ENCODE assay signal across 8 cellular contexts in the genomic region with DNA sequence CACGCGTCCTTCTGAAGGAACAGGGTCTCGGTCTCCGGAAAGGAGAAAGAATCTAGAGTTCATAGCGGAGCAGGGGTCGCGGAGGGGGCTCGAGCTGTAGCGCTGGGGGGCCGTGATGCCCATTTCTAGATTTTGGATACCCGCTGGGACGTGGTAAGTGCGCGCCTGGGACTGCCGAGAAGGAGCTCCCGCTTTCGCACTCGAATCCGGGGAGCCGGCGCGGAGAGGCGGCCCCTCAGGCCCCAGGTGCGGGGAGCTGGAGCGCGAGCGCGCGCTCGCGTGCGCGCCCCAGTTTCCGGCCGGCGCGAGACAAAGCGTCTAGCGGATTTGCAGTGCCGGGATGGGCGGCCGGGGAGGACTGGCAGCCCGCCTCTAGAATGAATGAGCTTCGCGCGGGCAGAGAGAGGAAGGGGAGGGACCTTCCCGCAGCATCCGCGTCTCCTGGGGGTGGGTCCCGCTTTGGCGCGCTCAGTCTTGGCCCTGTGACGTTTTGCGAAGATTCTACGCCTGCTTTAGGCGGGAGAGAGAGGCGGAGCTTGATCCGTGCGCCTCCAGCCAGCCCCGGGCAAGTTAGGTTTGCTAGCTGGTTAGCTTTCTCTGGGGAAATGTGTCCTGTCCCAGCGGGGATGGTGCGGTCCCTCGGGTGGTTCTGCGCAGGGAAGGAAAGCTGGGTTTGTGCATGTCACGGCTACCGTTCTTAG. TPM values are rescaled to one million over a fixed set of nuclear protein-coding genes. Genes with fewer than 3 reads are reported as not detected.
DNase-seq lines count a peak whose midpoint lies in the region; ATAC-seq and TF ChIP-seq lines count a peak whose summit lies in the region.

No MANE protein-coding gene starts in this region.

- POLR2A ChIA-PET in activated naive CD8-positive, alpha-beta T cell treated with anti-CD3 and anti-CD28 coated beads, Interleukin-2, amount 10 ng/mL, durations not matched to agents 7 days and 5 days (lab: Charles Lee) = interaction anchor here (0.6 to 7.1 kb wide), 42 partner anchors 9 to 1305 kb away, joined by 3 to 255 read pairs (median 5); partner anchors contain the start of genes C5orf63, MARCHF3, PHAX and PRRC1

- H3K4me3 Mint-ChIP-seq in activated naive CD8-positive, alpha-beta T cell treated with anti-CD3 and anti-CD28 coated beads, Interleukin-2, amount 10 ng/mL, durations not matched to agents 7 days and 5 days = peak overlapping the region; percentile 96

- H3K9me3 ChIP-seq in parathyroid adenoma (ENCODE audit: control insufficient read depth, low read length) = no peaks in the 10 kb centered on the region
- no peaks in the 10 kb centered on the region for H3K9me3 ChIP-seq in tibial nerve

- intact Hi-C loops in Right ventricle myocardium superior (cut with DNase I) = loop anchor here (5.0 kb wide), 1 partner anchor 101 kb away; no protein-coding TSS in a partner anchor

- peak overlapping the region; percentile 81 for H3K4me2 ChIP-seq in parathyroid adenoma (ENCODE audit: low read length)

- no peak overlapping the region for H3K9ac ChIP-seq in parathyroid adenoma

- H3K27me3 ChIP-seq in parathyroid adenoma (ENCODE audit: control insufficient read depth, insufficient read depth, low read length) (no peaks in the 10 kb centered on the region), tibial nerve (no peaks in the 10 kb centered on the region)

- peak; percentile 86 for DNase-seq in NCI-H1105 (lab: John Stamatoyannopoulos, UW)
- DNase-seq in SKM-1 treated with dmso at 0.1 percent for 144 hours (lab: John Stamatoyannopoulos, UW; ENCODE audit: unreplicated experiment) = peak; percentile 94
- DNase-seq in activated naive CD8-positive, alpha-beta T cell treated with anti-CD3 and anti-CD28 coated beads, Interleukin-2, amount 10 ng/mL, durations not matched to agents 7 days and 5 days = peak; percentile 92
- peak; percentile 92 for DNase-seq in Right ventricle myocardium superior
- peak; percentile 61 to 64 for DNase-seq in tibial nerve (ENCODE audit: low spot score in 2 of 2)

- H3K9me3 Mint-ChIP-seq in activated naive CD8-positive, alpha-beta T cell treated with anti-CD3 and anti-CD28 coated beads, Interleukin-2, amount 10 ng/mL, durations not matched to agents 7 days and 5 days = no peaks in the 10 kb centered on the region

- H3K27me3 Mint-ChIP-seq in activated naive CD8-positive, alpha-beta T cell treated with anti-CD3 and anti-CD28 coated beads, Interleukin-2, amount 10 ng/mL, durations not matched to agents 7 days and 5 days = no peaks in the 10 kb centered on the region

- H3K4me1 ChIP-seq in parathyroid adenoma (no peaks in the 10 kb centered on the region), tibial nerve (peaks cover 0 to 30% (median 5%) of the 10 kb centered on the region in 4 donors)

- H3K27ac ChIP-seq in parathyroid adenoma (peak overlapping the region; percentile 93), tibial nerve (peak overlapping the region; percentile 75 to 94 (median 92))

- peaks cover 21% of the 10 kb centered on the region for H3K36me3 Mint-ChIP-seq in activated naive CD8-positive, alpha-beta T cell treated with anti-CD3 and anti-CD28 coated beads, Interleukin-2, amount 10 ng/mL, durations not matched to agents 7 days and 5 days

- TF ChIP-seq POLR2A in GM10847 (IDR thresholded peaks at IDR 0.05; ENCODE audit: extremely low read depth, insufficient read length) (peak; percentile 80), tibial nerve (IDR thresholded peaks at IDR 0.05) (peak; percentile 19 to 38)

- ATAC-seq in HG02642 (IDR thresholded peaks at IDR 0.05; ENCODE audit: poor library complexity, unreplicated experiment) = peak; percentile 62
- ATAC-seq in activated naive CD8-positive, alpha-beta T cell treated with anti-CD3 and anti-CD28 coated beads, Interleukin-2, amount 10 ng/mL, durations not matched to agents 7 days and 5 days (ENCODE audit: low read depth) = peak; percentile 78
- peak; percentile 68 for ATAC-seq in Right ventricle myocardium superior (ENCODE audit: poor library complexity)

- H3K4me3 ChIP-seq in parathyroid adenoma (ENCODE audit: low read depth, low read length) (peak overlapping the region; percentile 86), tibial nerve (peak overlapping the region; percentile 63 to 84 (median 68))

- peaks cover 21% of the 10 kb centered on the region for H3K4me1 Mint-ChIP-seq in activated naive CD8-positive, alpha-beta T cell treated with anti-CD3 and anti-CD28 coated beads, Interleukin-2, amount 10 ng/mL, durations not matched to agents 7 days and 5 days

- H3K36me3 ChIP-seq in parathyroid adenoma (ENCODE audit: control insufficient read depth, insufficient read depth, low read length) = no peaks in the 10 kb centered on the region
- H3K36me3 ChIP-seq in tibial nerve = no peaks in the 10 kb centered on the region

- peak overlapping the region; percentile 99 for H3K27ac Mint-ChIP-seq in activated naive CD8-positive, alpha-beta T cell treated with anti-CD3 and anti-CD28 coated beads, Interleukin-2, amount 10 ng/mL, durations not matched to agents 7 days and 5 days

- peaks cover 6% of the 10 kb centered on the region for H3K79me2 ChIP-seq in parathyroid adenoma

- no peak for TF ChIP-seq EP300 in tibial nerve (IDR thresholded peaks at IDR 0.05)

- peak overlapping the region; percentile 97 for H2AFZ ChIP-seq in parathyroid adenoma

- WGBS in tibial nerve, 2 donors = 1% methylated on average over 23 to 61 of the region's 66 CpGs

- TF ChIP-seq CTCF in parathyroid adenoma (IDR thresholded peaks at IDR 0.05) (no peak), tibial nerve (IDR thresholded peaks at IDR 0.05) (no peak)

RNA-seq across cellular contexts. Expression of gene LMNB1, which starts 1.2 kb away (rescaled TPM):
- total RNA-seq in activated naive CD8-positive, alpha-beta T cell treated with anti-CD3 and anti-CD28 coated beads, Interleukin-2, amount 10 ng/mL, durations not matched to agents 7 days and 5 days = 100 to 1,000 TPM; 229 to 243 TPM
- total RNA-seq in Right ventricle myocardium superior = 2.6 TPM
- total RNA-seq in tibial nerve = 10 to 100 TPM in 3 of 4 donors, 1 to 10 TPM in 1; 5.2 to 18.9 (median 12.0) TPM

Comparison
In these comparisons a context has a peak if more than half of its experiments do, and no peak if none do; other contexts are left out.
1. Peak in every context shown above with its lines: DNase-seq, ATAC-seq, H3K4me3 ChIP-seq and H3K27ac ChIP-seq.
2. RNA of gene LMNB1, which starts 1.2 kb away (total RNA-seq): 229 to 243 TPM in activated naive CD8-positive, alpha-beta T cell treated with anti-CD3 and anti-CD28 coated beads, Interleukin-2, amount 10 ng/mL, durations not matched to agents 7 days and 5 days; 5.2 to 18.9 TPM in tibial nerve and 2.6 TPM in Right ventricle myocardium superior (single experiment); every median in the first group is over 10 times any median in the second.